ENCODE assay signal across 10 cellular contexts in the genomic region with DNA sequence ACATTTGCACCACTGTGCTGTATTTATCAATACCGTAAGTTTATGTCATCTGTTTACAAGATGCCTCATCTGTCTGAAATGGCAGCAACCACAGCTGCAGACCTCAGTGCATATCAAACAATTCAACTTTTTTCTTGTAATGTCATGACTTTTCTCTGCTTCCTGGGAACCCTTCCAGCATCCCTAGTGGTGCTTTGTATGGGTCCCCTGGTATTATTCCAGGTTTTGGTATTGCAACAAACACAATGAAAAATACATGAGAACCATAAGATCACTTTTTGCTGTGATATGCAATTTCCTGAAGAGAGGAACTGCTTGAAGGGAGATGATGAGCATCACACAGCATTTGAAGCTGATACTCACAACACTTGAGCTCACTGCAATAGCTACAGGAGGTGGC.
"Had no signal": no experiment of that assay in that cellular context is flagged by ENCODE, and none has a peak within 500 bp of the region (broad histone marks: within the 10 kb centered on the region; RNA-seq: fewer than 3 reads in every experiment).

No MANE protein-coding gene starts in this region.

- H3K79me2 ChIP-seq: hepatocyte had no signal

- H3K36me3 ChIP-seq: esophagus muscularis mucosa, pancreas, tibial nerve had no signal

- H3K27me3 ChIP-seq: hepatocyte, pancreas, tibial nerve had no signal

- H3K9me3 ChIP-seq: pancreas had no signal

- H3K4me2 ChIP-seq: hepatocyte had no signal

- H2AFZ ChIP-seq: hepatocyte had no signal

- DNase-seq: activated CD4-positive, alpha-beta T cell treated with anti-CD3 and anti-CD28 coated beads for 4 hours; activated naive CD4-positive, alpha-beta T cell treated with anti-CD3 and anti-CD28 coated beads, Interleukin-2, amount 10 ng/mL, durations not matched to agents 7 days and 5 days; left ventricle myocardium superior; pancreas; small intestine had no signal

- FAIRE-seq: pancreas, small intestine had no signal

- H3K27ac ChIP-seq: esophagus muscularis mucosa, hepatocyte, pancreas, SK-N-MC, tibial nerve had no signal

- ATAC-seq: pancreas; stimulated activated memory B cell treated with anti-CD40 and anti-IgM and Interleukin-4, amounts not matched to agents 10 μg/mL and 1 μg/mL and 100 μg/mL, for 72 hours had no signal

- H3K4me1 ChIP-seq: pancreas had no signal

- H3K4me3 ChIP-seq: esophagus muscularis mucosa, hepatocyte, pancreas, SK-N-MC, tibial nerve had no signal
